Comparison of ENCODE assay signal across 11 cellular contexts in the genomic region with DNA sequence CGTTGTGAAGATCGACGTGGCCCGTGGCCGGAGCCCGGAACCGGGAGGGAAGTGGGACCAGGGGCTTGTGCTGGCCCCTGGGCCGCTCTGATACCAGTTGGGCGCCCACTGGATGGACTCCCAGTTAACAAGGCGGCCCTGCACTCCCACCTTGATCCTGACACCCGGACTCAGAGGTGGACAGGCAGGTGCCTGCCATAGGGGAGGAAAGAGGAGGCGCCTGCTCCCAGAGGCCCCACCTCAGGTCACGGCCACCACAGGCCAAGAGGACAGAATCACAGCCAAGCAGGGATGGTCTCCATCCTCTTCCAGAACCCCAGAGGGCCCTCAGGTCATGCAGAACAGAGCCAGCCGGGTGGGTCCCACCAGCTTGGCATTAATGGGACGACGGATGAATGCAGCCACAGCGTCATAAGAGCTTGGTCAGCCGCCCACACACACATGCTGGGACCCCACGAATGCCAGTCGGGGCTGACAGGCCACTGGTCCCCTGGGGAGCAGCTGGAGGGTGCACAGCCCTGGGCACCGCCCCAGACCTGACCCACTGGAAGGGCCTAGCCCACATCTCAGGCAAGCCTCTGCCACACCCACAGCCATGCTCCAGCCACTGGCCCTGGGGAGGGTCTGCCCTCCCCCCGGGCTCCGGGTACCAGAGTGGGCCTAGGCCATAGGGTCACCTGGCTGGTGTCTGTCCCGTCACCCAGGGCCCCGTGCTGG. TPM values are rescaled to one million over a fixed set of nuclear protein-coding genes. Genes with fewer than 3 reads are reported as not detected.
DNase-seq lines count a peak whose midpoint lies in the region; ATAC-seq and TF ChIP-seq lines count a peak whose summit lies in the region.
"Had no signal": no experiment of that assay in that cellular context is flagged by ENCODE, and none has a peak within 500 bp of the region (broad histone marks: within the 10 kb centered on the region; RNA-seq: fewer than 3 reads in every experiment).

No MANE protein-coding gene starts in this region.

- peaks cover 35% of the 10 kb centered on the region for H3K4me1 Mint-ChIP-seq in dendritic cell treated with granulocyte-macrophage colony-stimulating factor and Interleukin-4, amounts not matched to agents 40 ng/mL and 50 ng/mL, for 4 days (ENCODE audit: low read depth)

- TF ChIP-seq RAD21 in neural cell (conservative IDR thresholded peaks at IDR 0.05), result no peak

- peak overlapping the region; percentile 93 for H3K27ac Mint-ChIP-seq in dendritic cell treated with granulocyte-macrophage colony-stimulating factor and Interleukin-4, amounts not matched to agents 40 ng/mL and 50 ng/mL, for 4 days

- peaks cover 4% of the 10 kb centered on the region for H4K20me1 ChIP-seq in neural cell (ENCODE audit: insufficient read depth)

- H3K4me2 ChIP-seq in neural cell (ENCODE audit: low read length), result no peak overlapping the region

- no peak for TF ChIP-seq EP300 in neural cell (conservative IDR thresholded peaks at IDR 0.05; ENCODE audit: poor library complexity, severe bottlenecking)

- peak overlapping the region; percentile 32 for H3K4me3 Mint-ChIP-seq in dendritic cell treated with granulocyte-macrophage colony-stimulating factor and Interleukin-4, amounts not matched to agents 40 ng/mL and 50 ng/mL, for 4 days

- H3K9me3 ChIP-seq in right cardiac atrium (ENCODE audit: control insufficient read depth, low read length) (no peaks in the 10 kb centered on the region), neural cell (ENCODE audit: low read length) (no peaks in the 10 kb centered on the region)

- no peaks in the 10 kb centered on the region for H3K27me3 Mint-ChIP-seq in dendritic cell treated with granulocyte-macrophage colony-stimulating factor and Interleukin-4, amounts not matched to agents 40 ng/mL and 50 ng/mL, for 4 days

- intact Hi-C loops in right cardiac atrium (cut with DNase I) (no loop called here), left ventricle myocardium superior (cut with micrococcal nuclease) (no loop called here)
- intact Hi-C loops in dendritic cell treated with granulocyte-macrophage colony-stimulating factor and Interleukin-4, amounts not matched to agents 40 ng/mL and 50 ng/mL, for 4 days (cut with micrococcal nuclease), result no loop called here

- peaks cover 17% of the 10 kb centered on the region for H3K79me2 ChIP-seq in neural cell (replicated peaks; ENCODE audit: insufficient read depth, low read length)

- H3K27ac ChIP-seq in right cardiac atrium (ENCODE audit: low read length), result peak overlapping the region; percentile 91
- no peak overlapping the region for H3K27ac ChIP-seq in neural cell (ENCODE audit: low read length)

- H3K9me3 Mint-ChIP-seq in dendritic cell treated with granulocyte-macrophage colony-stimulating factor and Interleukin-4, amounts not matched to agents 40 ng/mL and 50 ng/mL, for 4 days, result no peaks in the 10 kb centered on the region

- DNase-seq in right cardiac atrium, result peak in 2 of 3 donors; percentile 65 to 70
- no peak for DNase-seq in left ventricle myocardium superior
- DNase-seq in NCI-H1417 (lab: John Stamatoyannopoulos, UW), result no peak
- DNase-seq: HCEC 1CT; SIG-M5; stimulated activated CD4-positive, alpha-beta T cell treated with anti-CD3 and anti-CD28 coated beads, Interleukin-4, amount 100 ng/mL, for 24 hours had no signal

- no peak overlapping the region for H2AFZ ChIP-seq in neural cell (ENCODE audit: low read depth, low read length)

- H3K27me3 ChIP-seq in right cardiac atrium (ENCODE audit: control insufficient read depth, insufficient read depth) (no peaks in the 10 kb centered on the region), neural cell (ENCODE audit: insufficient read depth, low read depth, low read length) (no peaks in the 10 kb centered on the region)

- H3K9ac ChIP-seq in neural cell (ENCODE audit: low read length), result no peak overlapping the region

- TF ChIP-seq CTCF in neural cell (IDR thresholded peaks at IDR 0.05; ENCODE audit: poor library complexity, severe bottlenecking), result no peak

- H3K9me2 ChIP-seq in neural cell (ENCODE audit: insufficient read depth, low read length), result no peaks in the 10 kb centered on the region

- no peaks in the 10 kb centered on the region for H3K36me3 ChIP-seq in neural cell (ENCODE audit: insufficient read depth, low read length)

- ATAC-seq in right cardiac atrium, result no peak
- no peak for ATAC-seq in left ventricle myocardium superior
- no peak for ATAC-seq in HG02759 (IDR thresholded peaks at IDR 0.05; ENCODE audit: unreplicated experiment)
- no peak for ATAC-seq in HG02763 (IDR thresholded peaks at IDR 0.05; ENCODE audit: unreplicated experiment)
- no peak for ATAC-seq in GM21367 (IDR thresholded peaks at IDR 0.05; ENCODE audit: unreplicated experiment)

- peaks cover 8% of the 10 kb centered on the region for H3K4me1 ChIP-seq in right cardiac atrium (ENCODE audit: control insufficient read depth, insufficient read depth, low read length)

- no peaks in the 10 kb centered on the region for H3F3A ChIP-seq in neural cell (ENCODE audit: insufficient read depth, low read length, poor library complexity, severe bottlenecking)

- no peak overlapping the region for H3K4me3 ChIP-seq in right cardiac atrium (ENCODE audit: low read length)
- H3K4me3 ChIP-seq in neural cell (ENCODE audit: low read length), result peak overlapping the region; percentile 99

- 68% methylated on average over 25 of the region's 25 CpGs for WGBS in right cardiac atrium

- peaks cover 66% of the 10 kb centered on the region for H3K36me3 Mint-ChIP-seq in dendritic cell treated with granulocyte-macrophage colony-stimulating factor and Interleukin-4, amounts not matched to agents 40 ng/mL and 50 ng/mL, for 4 days (ENCODE audit: low read depth)

TF ChIP-seq in neural cell, 6 proteins besides CTCF, POLR2A, EP300 and RAD21:
- TF ChIP-seq MXI1 (conservative IDR thresholded peaks at IDR 0.05; ENCODE audit: poor library complexity, severe bottlenecking), result no peak
- no peak for TF ChIP-seq EZH2 (IDR thresholded peaks at IDR 0.05; ENCODE audit: borderline replicate concordance, insufficient read depth, low read length, poor library complexity, severe bottlenecking)
- TF ChIP-seq POLR2AphosphoS5 (IDR thresholded peaks at IDR 0.05), result no peak
- no peak for TF ChIP-seq REST (IDR thresholded peaks at IDR 0.05; ENCODE audit: borderline replicate concordance)
- no peak for TF ChIP-seq SMC3 (conservative IDR thresholded peaks at IDR 0.05; ENCODE audit: poor library complexity)
- TF ChIP-seq TAF1 (IDR thresholded peaks at IDR 0.05; ENCODE audit: low read depth), result no peak
TF ChIP-seq in neural cell: peak in this region for 0.

RNA-seq across cellular contexts. Expression of gene KLF16, which starts 9.6 kb away (rescaled TPM):
- 10 to 100 TPM in 1 of 4 donors, 1 to 10 TPM in 3; 6.4 to 11.1 (median 7.3) TPM for total RNA-seq in right cardiac atrium
- polyA plus RNA-seq in right cardiac atrium, result 4.5 TPM
- total RNA-seq in left ventricle myocardium superior, result 9.8 TPM
- polyA plus RNA-seq in neural cell, result 2.2 and 3.5 TPM in 2 replicates
- 1.3 and 5.6 TPM in 2 replicates for polyA minus RNA-seq in neural cell

RNA-seq across cellular contexts. Expression of gene ABHD17A, which starts 12.3 kb away (rescaled TPM):
- total RNA-seq in right cardiac atrium (10 to 100 TPM; 64.4 to 71.3 (median 68.3) TPM), left ventricle myocardium superior (64.4 TPM)
- polyA plus RNA-seq in right cardiac atrium (96.0 TPM), neural cell (116 and 140 TPM in 2 replicates)
- polyA minus RNA-seq in neural cell, result 49.9 and 68.2 TPM in 2 replicates

RNA-seq across cellular contexts. Expression of gene REXO1, which starts 24.7 kb away (rescaled TPM):
- total RNA-seq in right cardiac atrium, result 10 to 100 TPM; 12.8 to 22.1 (median 17.4) TPM
- 15.3 TPM for polyA plus RNA-seq in right cardiac atrium
- total RNA-seq in left ventricle myocardium superior, result 16.0 TPM
- polyA plus RNA-seq in neural cell, result 9.2 and 18.5 TPM in 2 replicates
- polyA minus RNA-seq in neural cell, result 14.6 and 20.7 TPM in 2 replicates

RNA-seq across cellular contexts. Expression of gene ADAT3, which starts 32.2 kb away (rescaled TPM):
- 1 to 10 TPM; 1.2 to 2.7 (median 2.0) TPM for total RNA-seq in right cardiac atrium
- polyA plus RNA-seq in right cardiac atrium, result 1.8 TPM
- 2.0 TPM for total RNA-seq in left ventricle myocardium superior
- polyA plus RNA-seq in neural cell, result 1.6 TPM in 2 replicates
- 2.4 and 2.7 TPM in 2 replicates for polyA minus RNA-seq in neural cell

RNA-seq across cellular contexts. Expression of gene SCAMP4, which starts 32.2 kb away (rescaled TPM):
- 10 to 100 TPM; 18.4 to 19.9 (median 18.9) TPM for total RNA-seq in right cardiac atrium
- polyA plus RNA-seq in right cardiac atrium, result 16.1 TPM
- 16.4 TPM for total RNA-seq in left ventricle myocardium superior
- polyA plus RNA-seq in neural cell, result 12.7 and 13.3 TPM in 2 replicates
- 15.4 and 23.6 TPM in 2 replicates for polyA minus RNA-seq in neural cell

Comparison
In these comparisons a context has a peak if more than half of its experiments do, and no peak if none do; other contexts are left out.
1. DNase-seq: peak in right cardiac atrium (2 of 3); none in left ventricle myocardium superior (single experiment) and NCI-H1417 (0 of 3).